Comparison of ENCODE assay signal across 1 cellular context in the genomic region with DNA sequence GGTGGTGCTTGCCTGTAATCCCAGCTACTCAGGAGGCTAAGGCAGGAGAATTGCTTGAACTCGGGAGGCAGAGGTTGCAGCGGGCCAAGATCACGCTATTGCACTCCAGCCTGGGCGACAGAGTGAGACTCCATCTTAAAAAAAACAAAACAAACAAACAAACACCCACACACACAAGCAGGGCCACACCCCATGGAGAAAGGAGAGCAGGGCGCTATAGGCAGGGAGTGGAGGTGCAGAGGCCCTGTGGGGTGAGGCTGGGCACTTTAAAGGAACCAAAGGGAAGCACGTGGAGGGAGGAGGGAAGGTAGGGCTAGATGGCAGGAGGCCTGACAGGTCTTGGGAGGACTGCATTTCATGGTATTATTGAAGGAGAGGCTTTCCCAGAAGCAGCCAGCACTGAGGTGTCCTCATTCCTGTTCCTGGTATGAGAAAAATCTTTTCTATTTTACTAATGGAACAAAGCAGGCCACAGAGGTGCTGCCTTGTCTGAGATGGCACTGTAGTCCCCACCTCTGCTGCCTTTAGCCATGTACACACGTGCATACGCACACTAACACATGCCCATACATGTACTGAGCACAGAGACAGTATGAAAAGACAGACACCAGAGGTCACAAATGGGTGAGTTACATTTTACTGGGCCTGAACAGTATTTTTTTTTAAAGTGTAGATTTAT.
TF ChIP-seq lines count a peak whose summit lies in the region.

No MANE protein-coding gene starts in this region.

TF ChIP-seq in HCT116, 20 proteins besides CTCF, POLR2A, EP300 and RAD21 (continued from another document):
- TF ChIP-seq, protein P1, sequence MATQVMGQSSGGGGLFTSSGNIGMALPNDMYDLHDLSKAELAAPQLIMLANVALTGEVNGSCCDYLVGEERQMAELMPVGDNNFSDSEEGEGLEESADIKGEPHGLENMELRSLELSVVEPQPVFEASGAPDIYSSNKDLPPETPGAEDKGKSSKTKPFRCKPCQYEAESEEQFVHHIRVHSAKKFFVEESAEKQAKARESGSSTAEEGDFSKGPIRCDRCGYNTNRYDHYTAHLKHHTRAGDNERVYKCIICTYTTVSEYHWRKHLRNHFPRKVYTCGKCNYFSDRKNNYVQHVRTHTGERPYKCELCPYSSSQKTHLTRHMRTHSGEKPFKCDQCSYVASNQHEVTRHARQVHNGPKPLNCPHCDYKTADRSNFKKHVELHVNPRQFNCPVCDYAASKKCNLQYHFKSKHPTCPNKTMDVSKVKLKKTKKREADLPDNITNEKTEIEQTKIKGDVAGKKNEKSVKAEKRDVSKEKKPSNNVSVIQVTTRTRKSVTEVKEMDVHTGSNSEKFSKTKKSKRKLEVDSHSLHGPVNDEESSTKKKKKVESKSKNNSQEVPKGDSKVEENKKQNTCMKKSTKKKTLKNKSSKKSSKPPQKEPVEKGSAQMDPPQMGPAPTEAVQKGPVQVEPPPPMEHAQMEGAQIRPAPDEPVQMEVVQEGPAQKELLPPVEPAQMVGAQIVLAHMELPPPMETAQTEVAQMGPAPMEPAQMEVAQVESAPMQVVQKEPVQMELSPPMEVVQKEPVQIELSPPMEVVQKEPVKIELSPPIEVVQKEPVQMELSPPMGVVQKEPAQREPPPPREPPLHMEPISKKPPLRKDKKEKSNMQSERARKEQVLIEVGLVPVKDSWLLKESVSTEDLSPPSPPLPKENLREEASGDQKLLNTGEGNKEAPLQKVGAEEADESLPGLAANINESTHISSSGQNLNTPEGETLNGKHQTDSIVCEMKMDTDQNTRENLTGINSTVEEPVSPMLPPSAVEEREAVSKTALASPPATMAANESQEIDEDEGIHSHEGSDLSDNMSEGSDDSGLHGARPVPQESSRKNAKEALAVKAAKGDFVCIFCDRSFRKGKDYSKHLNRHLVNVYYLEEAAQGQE (IDR thresholded peaks at IDR 0.05; ENCODE audit: low read depth) = no peak
- TF ChIP-seq JUND (IDR thresholded peaks at IDR 0.05) = no peak
